1 cellular context compared by ENCODE assay signal in genomic region chr19:1416014-1416841, GRCh38.
TF ChIP-seq lines count a peak whose summit lies in the region.

No MANE protein-coding gene starts in this region.

TF ChIP-seq in HepG2, 621 proteins besides CTCF, POLR2A, EP300 and RAD21 (continued from another document):
- TF ChIP-seq, protein P1, sequence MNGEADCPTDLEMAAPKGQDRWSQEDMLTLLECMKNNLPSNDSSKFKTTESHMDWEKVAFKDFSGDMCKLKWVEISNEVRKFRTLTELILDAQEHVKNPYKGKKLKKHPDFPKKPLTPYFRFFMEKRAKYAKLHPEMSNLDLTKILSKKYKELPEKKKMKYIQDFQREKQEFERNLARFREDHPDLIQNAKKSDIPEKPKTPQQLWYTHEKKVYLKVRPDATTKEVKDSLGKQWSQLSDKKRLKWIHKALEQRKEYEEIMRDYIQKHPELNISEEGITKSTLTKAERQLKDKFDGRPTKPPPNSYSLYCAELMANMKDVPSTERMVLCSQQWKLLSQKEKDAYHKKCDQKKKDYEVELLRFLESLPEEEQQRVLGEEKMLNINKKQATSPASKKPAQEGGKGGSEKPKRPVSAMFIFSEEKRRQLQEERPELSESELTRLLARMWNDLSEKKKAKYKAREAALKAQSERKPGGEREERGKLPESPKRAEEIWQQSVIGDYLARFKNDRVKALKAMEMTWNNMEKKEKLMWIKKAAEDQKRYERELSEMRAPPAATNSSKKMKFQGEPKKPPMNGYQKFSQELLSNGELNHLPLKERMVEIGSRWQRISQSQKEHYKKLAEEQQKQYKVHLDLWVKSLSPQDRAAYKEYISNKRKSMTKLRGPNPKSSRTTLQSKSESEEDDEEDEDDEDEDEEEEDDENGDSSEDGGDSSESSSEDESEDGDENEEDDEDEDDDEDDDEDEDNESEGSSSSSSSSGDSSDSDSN (CRISPR knock-in tag; IDR thresholded peaks at IDR 0.05), result 0 out of 2 replicates have a peak, but pooled peaks have one; percentile 2
- TF ChIP-seq, protein P2, sequence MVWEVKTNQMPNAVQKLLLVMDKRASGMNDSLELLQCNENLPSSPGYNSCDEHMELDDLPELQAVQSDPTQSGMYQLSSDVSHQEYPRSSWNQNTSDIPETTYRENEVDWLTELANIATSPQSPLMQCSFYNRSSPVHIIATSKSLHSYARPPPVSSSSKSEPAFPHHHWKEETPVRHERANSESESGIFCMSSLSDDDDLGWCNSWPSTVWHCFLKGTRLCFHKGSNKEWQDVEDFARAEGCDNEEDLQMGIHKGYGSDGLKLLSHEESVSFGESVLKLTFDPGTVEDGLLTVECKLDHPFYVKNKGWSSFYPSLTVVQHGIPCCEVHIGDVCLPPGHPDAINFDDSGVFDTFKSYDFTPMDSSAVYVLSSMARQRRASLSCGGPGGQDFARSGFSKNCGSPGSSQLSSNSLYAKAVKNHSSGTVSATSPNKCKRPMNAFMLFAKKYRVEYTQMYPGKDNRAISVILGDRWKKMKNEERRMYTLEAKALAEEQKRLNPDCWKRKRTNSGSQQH (CRISPR knock-in tag; IDR thresholded peaks at IDR 0.05; ENCODE audit: low read depth), result no peak
- TF ChIP-seq CBX5 (CRISPR knock-in tag; IDR thresholded peaks at IDR 0.05; ENCODE audit: borderline replicate concordance) (no peak), ZBTB38 (CRISPR knock-in tag; IDR thresholded peaks at IDR 0.05) (peak; percentile 71), PITX1 (CRISPR knock-in tag; IDR thresholded peaks at IDR 0.05) (no peak), GZF1 (CRISPR knock-in tag; IDR thresholded peaks at IDR 0.05) (no peak), PAWR (CRISPR knock-in tag; IDR thresholded peaks at IDR 0.05; ENCODE audit: borderline replicate concordance) (no peak), HDAC1 (CRISPR knock-in tag; IDR thresholded peaks at IDR 0.05) (no peak), ZNF180 (CRISPR knock-in tag; IDR thresholded peaks at IDR 0.05; ENCODE audit: borderline replicate concordance, low read depth) (no peak), AGO2 (optimal IDR thresholded peaks at IDR 0.05; ENCODE audit: low read depth, low read length) (peak; percentile 11), ZNF878 (CRISPR knock-in tag; IDR thresholded peaks at IDR 0.05) (no peak), ZNF570 (CRISPR knock-in tag; IDR thresholded peaks at IDR 0.05; ENCODE audit: borderline replicate concordance) (no peak), HNRNPL (IDR thresholded peaks at IDR 0.05; ENCODE audit: low read depth, low read length) (0 out of 2 replicates have a peak, but pooled peaks have one; percentile 54), ZSCAN20 (CRISPR knock-in tag; IDR thresholded peaks at IDR 0.05; ENCODE audit: borderline replicate concordance) (no peak), HOXA3 (CRISPR knock-in tag; IDR thresholded peaks at IDR 0.05) (no peak), HOMEZ (CRISPR knock-in tag; IDR thresholded peaks at IDR 0.05; ENCODE audit: low read depth) (no peak), ZNF235 (CRISPR knock-in tag; IDR thresholded peaks at IDR 0.05; ENCODE audit: borderline replicate concordance) (0 out of 2 replicates have a peak, but pooled peaks have one; percentile 1), ZFP62 (CRISPR knock-in tag; IDR thresholded peaks at IDR 0.05) (no peak), BRCA1 (CRISPR knock-in tag; IDR thresholded peaks at IDR 0.05) (no peak), MAFK (conservative IDR thresholded peaks at IDR 0.05 in 1 of 2, IDR thresholded peaks at IDR 0.05 in 1 of 2; ENCODE audit: low read length in 2 of 2) (no peak), ZNF24 (IDR thresholded peaks at IDR 0.05) (no peak), NCOA2 (CRISPR knock-in tag; IDR thresholded peaks at IDR 0.05) (no peak), ZNF331 (CRISPR knock-in tag; IDR thresholded peaks at IDR 0.05) (no peak)
